Comparison of ENCODE assay signal across 26 cellular contexts in the genomic region with DNA sequence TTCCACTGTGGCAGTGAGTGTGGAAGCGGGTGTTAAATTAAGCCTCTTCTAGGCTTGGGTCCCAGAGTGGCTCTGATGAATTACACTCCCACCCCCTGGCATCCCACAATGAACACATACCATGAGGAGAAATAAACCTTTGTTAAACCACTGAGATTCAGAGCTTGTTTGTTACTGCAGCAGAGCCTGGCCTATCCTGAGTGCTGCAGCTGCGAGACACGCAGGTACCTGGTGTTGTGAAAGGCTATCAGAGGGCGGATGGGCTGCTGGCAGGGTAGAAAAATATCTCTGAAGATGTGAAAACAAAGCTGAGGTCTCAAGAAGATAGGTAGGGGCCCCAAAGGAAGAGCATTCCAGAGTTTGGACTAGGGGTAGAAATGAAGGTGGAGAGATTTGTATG.
A peak's percentile ranks its signal among the peaks of the same experiment; 100 is the strongest.
DNase-seq lines count a peak whose midpoint lies in the region; ATAC-seq, FAIRE-seq and TF ChIP-seq lines count a peak whose summit lies in the region.
"Had no signal": no experiment of that assay in that cellular context is flagged by ENCODE, and none has a peak within 500 bp of the region (broad histone marks: within the 10 kb centered on the region; RNA-seq: fewer than 3 reads in every experiment).

No MANE protein-coding gene starts in this region.

- no peaks in the 10 kb centered on the region for H3K36me3 Mint-ChIP-seq in stimulated activated effector memory CD8-positive, alpha-beta T cell treated with anti-CD3 and anti-CD28 coated beads, Interleukin-12 subunit alpha, Interleukin-12 subunit beta, amount 100 ng/mL, for 72 hours
- no peaks in the 10 kb centered on the region for H3K36me3 Mint-ChIP-seq in natural killer cell treated with Interleukin-12 subunit alpha and Interleukin-12 subunit beta and Interleukin-15 and Interleukin-18, amount 100 ng/mL, for 72 hours
- H3K36me3 Mint-ChIP-seq: CD14-positive monocyte had no signal

- no peak for TF ChIP-seq EP300 in K562 (IDR thresholded peaks at IDR 0.05; ENCODE audit: low read length)
- TF ChIP-seq EP300 in H1 (IDR thresholded peaks at IDR 0.05; ENCODE audit: borderline replicate concordance in 1 of 2, low read depth in 2 of 2, low read length in 2 of 2): no peak

- no peaks in the 10 kb centered on the region for H3K4me1 ChIP-seq in K562 (replicated peaks in 1 of 2; ENCODE audit: control insufficient read depth in 2 of 2, insufficient read depth in 2 of 2, low read length in 2 of 2)
- peaks cover under 1 to 11% (median 7%) of the 10 kb centered on the region in 4 experiments; a peak in 5 of 7 replicates for H3K4me1 ChIP-seq in H1 (replicated peaks in 1 of 4; ENCODE audit: control insufficient read depth in 3 of 4, insufficient read depth in 4 of 4, low read length in 3 of 4)
- H3K4me1 ChIP-seq: BE2C had no signal

- H3K27me3 ChIP-seq in K562 (ENCODE audit: control insufficient read depth in 2 of 2, insufficient read depth in 2 of 2, low read length in 2 of 2): peaks cover 8 to 10% of the 10 kb centered on the region in 2 experiments; a peak in 3 of 5 replicates
- peaks cover 0 to 9% (median 2%) of the 10 kb centered on the region in 4 experiments; a peak in 4 of 7 replicates for H3K27me3 ChIP-seq in H1 (replicated peaks in 1 of 4; ENCODE audit: control insufficient read depth in 3 of 4, extremely low read depth in 1 of 4, insufficient read depth in 3 of 4, low read length in 3 of 4)
- H3K27me3 ChIP-seq: BE2C, BLaER1 had no signal

- no peaks in the 10 kb centered on the region for H3K9me1 ChIP-seq in K562 (ENCODE audit: control insufficient read depth, insufficient read depth, low read length)

- no peak overlapping the region for H3K4me3 ChIP-seq in K562
- no peak overlapping the region for H3K4me3 ChIP-seq in H1 (ENCODE audit: extremely low read depth in 1 of 4, insufficient read depth in 2 of 4, low read depth in 3 of 4, low read length in 4 of 4)
- H3K4me3 ChIP-seq: BLaER1, GM12878 had no signal

- no peaks in the 10 kb centered on the region for H3K9me3 Mint-ChIP-seq in stimulated activated effector memory CD8-positive, alpha-beta T cell treated with anti-CD3 and anti-CD28 coated beads, Interleukin-12 subunit alpha, Interleukin-12 subunit beta, amount 100 ng/mL, for 72 hours
- no peaks in the 10 kb centered on the region for H3K9me3 Mint-ChIP-seq in natural killer cell treated with Interleukin-12 subunit alpha and Interleukin-12 subunit beta and Interleukin-15 and Interleukin-18, amount 100 ng/mL, for 72 hours
- H3K9me3 Mint-ChIP-seq: CD4-positive, alpha-beta memory T cell; CD4-positive, CD25-positive, alpha-beta regulatory T cell; CD8-positive, alpha-beta memory T cell had no signal

- no peaks in the 10 kb centered on the region for H3K27me3 Mint-ChIP-seq in natural killer cell treated with Interleukin-12 subunit alpha and Interleukin-12 subunit beta and Interleukin-15 and Interleukin-18, amount 100 ng/mL, for 72 hours
- H3K27me3 Mint-ChIP-seq: CD4-positive, alpha-beta memory T cell; CD4-positive, CD25-positive, alpha-beta regulatory T cell; CD8-positive, alpha-beta memory T cell had no signal

- no peaks in the 10 kb centered on the region for H3K4me1 Mint-ChIP-seq in stimulated activated effector memory CD8-positive, alpha-beta T cell treated with anti-CD3 and anti-CD28 coated beads, Interleukin-12 subunit alpha, Interleukin-12 subunit beta, amount 100 ng/mL, for 72 hours
- H3K4me1 Mint-ChIP-seq in natural killer cell treated with Interleukin-12 subunit alpha and Interleukin-12 subunit beta and Interleukin-15 and Interleukin-18, amount 100 ng/mL, for 72 hours (ENCODE audit: low read depth in 2 of 2): no peaks in the 10 kb centered on the region
- H3K4me1 Mint-ChIP-seq: CD14-positive monocyte; CD4-positive, alpha-beta memory T cell; CD8-positive, alpha-beta memory T cell had no signal

- no peaks in the 10 kb centered on the region for H4K20me1 ChIP-seq in K562 (replicated peaks; ENCODE audit: control insufficient read depth, insufficient read depth, low read length)
- peaks cover 0 to 2% of the 10 kb centered on the region in 2 experiments for H4K20me1 ChIP-seq in H1 (replicated peaks in 1 of 2; ENCODE audit: control insufficient read depth in 1 of 2, insufficient read depth in 2 of 2, low read length in 2 of 2)
- H4K20me1 ChIP-seq: BLaER1 had no signal

- H2AK5ac ChIP-seq in H1 (ENCODE audit: low read depth, low read length): peak overlapping the region; percentile 53; the same call in 1 of the 2 replicates

- CTCF ChIA-PET in K562 (lab: Yijun Ruan, JAX; ENCODE audit: low intra/inter-chr PET ratio): no interaction called here
- CTCF ChIA-PET in H1 (lab: Charles Lee; ENCODE audit: partially characterized antibody): interaction anchor here (0.7 to 7.2 kb wide), 13 partner anchors 8 to 192 kb away, joined by 3 to 61 read pairs (median 5); no protein-coding TSS in a partner anchor

- WGBS in K562 (ENCODE audit: insufficient coverage, low coverage, missing lambda C conversion rate): 0% methylated on average over 4 of the region's 4 CpGs
- 89% methylated on average over 4 of the region's 4 CpGs; no CpG with 5 or more reads in 1 of the 2 experiments for WGBS in H1 (ENCODE audit: extremely low coverage in 1 of 2, insufficient coverage in 1 of 2, insufficient read length in 1 of 2, insufficient replicate concordance in 2 of 2, low coverage in 1 of 2, low lambda C conversion rate in 2 of 2, missing lambda C conversion rate in 1 of 2), 2 experiments

- POLR2A ChIA-PET in K562 (lab: Yijun Ruan, JAX): interaction anchor here (0.9 kb wide), 1 partner anchor 11 kb away, joined by 3 read pairs; no protein-coding TSS in a partner anchor
- POLR2A ChIA-PET in H1 (lab: Charles Lee; ENCODE audit: partially characterized antibody): no interaction called here

- no peak overlapping the region for H2BK120ac ChIP-seq in H1 (replicated peaks; ENCODE audit: low read depth, low read length)

- H3K27ac Mint-ChIP-seq in stimulated activated effector memory CD8-positive, alpha-beta T cell treated with anti-CD3 and anti-CD28 coated beads, Interleukin-12 subunit alpha, Interleukin-12 subunit beta, amount 100 ng/mL, for 72 hours: peak overlapping the region; percentile 43
- H3K27ac Mint-ChIP-seq in natural killer cell treated with Interleukin-12 subunit alpha and Interleukin-12 subunit beta and Interleukin-15 and Interleukin-18, amount 100 ng/mL, for 72 hours: no peak overlapping the region
- H3K27ac Mint-ChIP-seq: CD14-positive monocyte; CD4-positive, alpha-beta memory T cell; CD4-positive, CD25-positive, alpha-beta regulatory T cell had no signal

- H4K91ac ChIP-seq in H1 (replicated peaks; ENCODE audit: insufficient read length, low read length): no peak overlapping the region

- TF ChIP-seq CTCF in K562 (IDR thresholded peaks at IDR 0.05 in 2 of 3, conservative IDR thresholded peaks at IDR 0.05 in 1 of 3; ENCODE audit: insufficient read depth in 2 of 3, low read depth in 1 of 3, low read length in 3 of 3) (no peak), H1 (IDR thresholded peaks at IDR 0.05; ENCODE audit: control extremely low read depth in 1 of 3, insufficient read depth in 1 of 3, low read depth in 1 of 3, low read length in 3 of 3) (no peak)

- H3K27ac ChIP-seq in K562 (ENCODE audit: extremely low read depth, low read depth, low read length) (no peak overlapping the region), H1 (ENCODE audit: low read depth, low read length) (no peak overlapping the region)
- H3K27ac ChIP-seq: BLaER1 had no signal

- no peaks in the 10 kb centered on the region for H3K36me3 ChIP-seq in K562 (ENCODE audit: control insufficient read depth, insufficient read depth, low read length)
- no peaks in the 10 kb centered on the region for H3K36me3 ChIP-seq in H1 (ENCODE audit: control insufficient read depth in 2 of 4, insufficient read depth in 4 of 4, low read length in 3 of 4)
- H3K36me3 ChIP-seq: BE2C, BLaER1 had no signal

- no peak for TF ChIP-seq POLR2A in K562 (conservative IDR thresholded peaks at IDR 0.05)
- TF ChIP-seq POLR2A in H1 (IDR thresholded peaks at IDR 0.05; ENCODE audit: control extremely low read depth in 1 of 2, low read depth in 2 of 2, low read length in 2 of 2): no peak

- no peaks in the 10 kb centered on the region for H3K79me1 ChIP-seq in H1 (ENCODE audit: low read depth, low read length)

- no peak overlapping the region for H3K14ac ChIP-seq in H1 (ENCODE audit: insufficient read length)

- no peaks in the 10 kb centered on the region for H3K9me3 ChIP-seq in K562 (replicated peaks; ENCODE audit: control insufficient read depth, insufficient read depth, low read depth, low read length)
- no peaks in the 10 kb centered on the region for H3K9me3 ChIP-seq in H1 (ENCODE audit: insufficient read depth in 2 of 2, low read depth in 1 of 2, low read length in 1 of 2)
- H3K9me3 ChIP-seq: BE2C, BLaER1 had no signal

- H3K4ac ChIP-seq in H1 (replicated peaks; ENCODE audit: insufficient read length, low read depth, low read length): no peak overlapping the region

- no peak for ATAC-seq in K562
- ATAC-seq in stimulated activated effector memory CD8-positive, alpha-beta T cell treated with anti-CD3 and anti-CD28 coated beads, Interleukin-12 subunit alpha, Interleukin-12 subunit beta, amount 100 ng/mL, for 72 hours: no peak
- no peak for ATAC-seq in natural killer cell treated with Interleukin-12 subunit alpha and Interleukin-12 subunit beta and Interleukin-15 and Interleukin-18, amount 100 ng/mL, for 72 hours
- ATAC-seq: GM12878 had no signal

- no peak for FAIRE-seq in K562 (lab: Jason Lieb, UNC)
- no peak for FAIRE-seq in H1 (lab: Jason Lieb, UNC)
- FAIRE-seq: A204.1, GM12878, GM12892, GM18507 had no signal

- H2BK12ac ChIP-seq in H1 (ENCODE audit: low read depth, low read length): no peak overlapping the region

- DNase-seq in K562 (ENCODE audit: extremely low read depth in 1 of 4, low spot score in 3 of 4) (no peak), H1 (ENCODE audit: low read depth in 1 of 2, low spot score in 2 of 2) (no peak), MV-4-11 (lab: John Stamatoyannopoulos, UW) (no peak)
- no peak for DNase-seq in stimulated activated effector memory CD8-positive, alpha-beta T cell treated with anti-CD3 and anti-CD28 coated beads, Interleukin-12 subunit alpha, Interleukin-12 subunit beta, amount 100 ng/mL, for 72 hours (ENCODE audit: low spot score in 2 of 2)
- no peak for DNase-seq in natural killer cell treated with Interleukin-12 subunit alpha and Interleukin-12 subunit beta and Interleukin-15 and Interleukin-18, amount 100 ng/mL, for 72 hours (ENCODE audit: low spot score)
- DNase-seq: 8988T; ACHN; BE2C; C1 segment of cervical spinal cord; CD4-positive, alpha-beta memory T cell; CD4-positive, CD25-positive, alpha-beta regulatory T cell; CD8-positive, alpha-beta memory T cell; COR-L47; DMS 273 treated with DMSO at 0.1 percent for 48 hours; DMS153; DMS53; DMS79; DND-41; EL; GDM1 had no signal

- no peak overlapping the region for H2BK20ac ChIP-seq in H1 (ENCODE audit: low read length)

- no peak overlapping the region for H2BK5ac ChIP-seq in H1 (ENCODE audit: low read depth, low read length)

- TF ChIP-seq RAD21 in K562 (CRISPR knock-in tag; conservative IDR thresholded peaks at IDR 0.05 in 1 of 2, IDR thresholded peaks at IDR 0.05 in 1 of 2) (no peak), H1 (IDR thresholded peaks at IDR 0.05 in 1 of 2, conservative IDR thresholded peaks at IDR 0.05 in 1 of 2; ENCODE audit: low read depth in 2 of 2, low read length in 2 of 2) (no peak)

- no peak overlapping the region for H3K23ac ChIP-seq in H1 (ENCODE audit: insufficient read length)

- H3K56ac ChIP-seq in H1 (replicated peaks; ENCODE audit: insufficient read length, low read depth, low read length): no peak overlapping the region

- H3K4me3 Mint-ChIP-seq in stimulated activated effector memory CD8-positive, alpha-beta T cell treated with anti-CD3 and anti-CD28 coated beads, Interleukin-12 subunit alpha, Interleukin-12 subunit beta, amount 100 ng/mL, for 72 hours: no peak overlapping the region
- no peak overlapping the region for H3K4me3 Mint-ChIP-seq in natural killer cell treated with Interleukin-12 subunit alpha and Interleukin-12 subunit beta and Interleukin-15 and Interleukin-18, amount 100 ng/mL, for 72 hours
- H3K4me3 Mint-ChIP-seq: CD14-positive monocyte; CD4-positive, alpha-beta memory T cell; CD4-positive, CD25-positive, alpha-beta regulatory T cell; CD8-positive, alpha-beta memory T cell had no signal

- peak overlapping the region; percentile 32; the same call in 1 of the 2 replicates for H4K8ac ChIP-seq in H1 (ENCODE audit: extremely low read depth, insufficient read depth, low read length)

- no peak overlapping the region for H4K5ac ChIP-seq in H1 (ENCODE audit: insufficient read length, low read depth, low read length)

- H2AFZ ChIP-seq in K562 (ENCODE audit: low read depth, low read length) (no peak overlapping the region), H1 (ENCODE audit: low read length) (no peak overlapping the region)

- H3K18ac ChIP-seq in H1 (ENCODE audit: extremely low read depth, low read length): no peak overlapping the region

- H3K9ac ChIP-seq in K562 (ENCODE audit: insufficient read depth in 1 of 2, low read depth in 2 of 2, low read length in 2 of 2) (no peak overlapping the region), H1 (replicated peaks in 1 of 4; ENCODE audit: extremely low read depth in 1 of 4, low read depth in 3 of 4, low read length in 3 of 4) (no peak overlapping the region)
- H3K9ac ChIP-seq: BLaER1 had no signal

- H3K4me2 ChIP-seq in K562 (ENCODE audit: insufficient read depth, low read length) (no peak overlapping the region), H1 (ENCODE audit: insufficient read depth in 1 of 2, low read depth in 2 of 2, low read length in 2 of 2) (no peak overlapping the region)
- H3K4me2 ChIP-seq: BLaER1 had no signal

- in situ Hi-C loops in K562 (cut with MboI): no loop called here

- intact Hi-C loops in K562 (cut with micrococcal nuclease): no loop called here

- H3K79me2 ChIP-seq in K562 (ENCODE audit: control insufficient read depth, insufficient read depth, low read length) (no peaks in the 10 kb centered on the region), H1 (ENCODE audit: control insufficient read depth in 1 of 2, insufficient read depth in 2 of 2, low read length in 2 of 2) (no peaks in the 10 kb centered on the region)

- BruUV-seq in K562 (replicated peaks; lab: Mats Ljungman, UMichigan): no TSS peak

- no peak overlapping the region for H2BK15ac ChIP-seq in H1 (ENCODE audit: low read length)

- peaks cover 1% of the 10 kb centered on the region; the same call in 1 of the 2 replicates for H3K23me2 ChIP-seq in H1 (ENCODE audit: low read depth, low read length)
